33 cellular contexts compared by ENCODE assay signal in the genomic region with DNA sequence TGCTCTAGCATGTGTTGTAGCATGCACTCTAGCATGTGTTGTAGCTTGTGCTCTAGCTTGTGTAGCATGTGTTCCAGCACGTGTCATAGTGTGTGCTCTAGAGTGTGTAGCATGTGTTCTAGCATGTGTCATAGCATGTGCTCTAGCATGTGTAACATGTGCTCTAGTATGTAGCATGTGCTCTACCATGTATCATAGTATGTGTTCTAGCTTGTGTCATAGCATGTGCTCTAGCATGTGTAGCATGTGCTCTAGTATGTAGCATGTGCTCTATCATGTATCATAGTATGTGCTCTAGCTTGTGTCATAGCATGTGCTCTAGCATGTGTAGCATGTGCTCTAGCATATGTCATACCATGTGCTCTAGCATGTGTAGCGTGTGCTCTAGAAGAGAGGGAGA.
"Had no signal": no experiment of that assay in that cellular context is flagged by ENCODE, and none has a peak within 500 bp of the region (broad histone marks: within the 10 kb centered on the region; RNA-seq: fewer than 3 reads in every experiment).

No MANE protein-coding gene starts in this region.

- DNase-seq: activated CD4-positive, alpha-beta memory T cell treated with anti-CD3 and anti-CD28 coated beads for 36 hours; activated CD4-positive, alpha-beta T cell treated with anti-CD3 and anti-CD28 coated beads for 36 hours; activated CD4-positive, alpha-beta T cell treated with anti-CD3 and anti-CD28 coated beads, Interleukin-2, amount 10 ng/mL, durations not matched to agents 24 days and 14 days; activated CD4-positive, CD25-positive, alpha-beta regulatory T cell; activated CD4-positive, CD25-positive, alpha-beta regulatory T cell treated with anti-CD3 and anti-CD28 coated beads, Interleukin-2, amount 50 U/mL, for 72 hours; activated CD8-positive, alpha-beta memory T cell treated with anti-CD3 and anti-CD28 coated beads, Interleukin-2, amount 10 ng/mL, durations not matched to agents 7 days and 5 days; activated CD8-positive, alpha-beta memory T cell treated with anti-CD3 and anti-CD28 coated beads, Interleukin-2, amount 50 U/mL, for 4 hours; activated CD8-positive, alpha-beta T cell treated with anti-CD3 and anti-CD28 coated beads, Interleukin-2, amount 10 ng/mL, durations not matched to agents 7 days and 5 days; activated effector memory CD4-positive, alpha-beta T cell treated with anti-CD3 and anti-CD28 coated beads, Interleukin-2, amount 50 U/mL, for 16 hours; activated naive CD4-positive, alpha-beta T cell treated with anti-CD3 and anti-CD28 coated beads for 36 hours; activated naive CD8-positive, alpha-beta T cell treated with anti-CD3 and anti-CD28 coated beads for 36 hours; activated naive CD8-positive, alpha-beta T cell treated with anti-CD3 and anti-CD28 coated beads, Interleukin-2, amount 50 U/mL, for 24 hours; activated T-cell treated with anti-CD3 and anti-CD28 coated beads, Interleukin-2, amount 50 U/mL, for 1 hour; activated T-cell treated with anti-CD3 and anti-CD28 coated beads, Interleukin-2, amount 50 U/mL, for 48 hours; adrenal gland; amygdala; aorta; body of pancreas; central memory CD4-positive, alpha-beta T cell; cerebellar nuclear complex; colonic mucosa; effector memory CD4-positive, alpha-beta T cell; endodermal cell; erythroblast; foreskin keratinocyte; gastrocnemius medialis; glutamatergic neuron; heart left ventricle; T-helper 17 cell; T1000; WERI-Rb-1 had no signal

- H3K36me3 ChIP-seq: adrenal gland, cardiac muscle cell, colonic mucosa, esophagus muscularis mucosa, gastrocnemius medialis, heart left ventricle, WERI-Rb-1 had no signal

- H3K4me3 ChIP-seq: adrenal gland, body of pancreas, cardiac muscle cell, colonic mucosa, esophagus muscularis mucosa, gastrocnemius medialis, heart left ventricle had no signal

- H3K27me3 ChIP-seq: adrenal gland, body of pancreas, cardiac muscle cell, colonic mucosa, esophagus muscularis mucosa, foreskin keratinocyte, gastrocnemius medialis, heart left ventricle had no signal

- ATAC-seq: activated CD4-positive, alpha-beta T cell treated with anti-CD3 and anti-CD28 coated beads for 36 hours; activated CD8-positive, alpha-beta memory T cell treated with anti-CD3 and anti-CD28 coated beads, Interleukin-2, amount 10 ng/mL, durations not matched to agents 7 days and 5 days; activated CD8-positive, alpha-beta T cell treated with anti-CD3 and anti-CD28 coated beads, Interleukin-2, amount 10 ng/mL, durations not matched to agents 7 days and 5 days; activated naive CD8-positive, alpha-beta T cell treated with anti-CD3 and anti-CD28 coated beads, Interleukin-2, amount 50 U/mL, for 24 hours; body of pancreas; foreskin keratinocyte; gastrocnemius medialis; heart left ventricle; T-helper 17 cell had no signal

- H3K27ac ChIP-seq: body of pancreas, cardiac muscle cell, colonic mucosa, esophagus muscularis mucosa, foreskin keratinocyte, WERI-Rb-1 had no signal

- H3K9me3 ChIP-seq: adrenal gland, body of pancreas, colonic mucosa, esophagus muscularis mucosa, gastrocnemius medialis, heart left ventricle had no signal

- H3K4me1 ChIP-seq: body of pancreas, colonic mucosa, esophagus muscularis mucosa, foreskin keratinocyte, gastrocnemius medialis had no signal
